In the genomic region with DNA sequence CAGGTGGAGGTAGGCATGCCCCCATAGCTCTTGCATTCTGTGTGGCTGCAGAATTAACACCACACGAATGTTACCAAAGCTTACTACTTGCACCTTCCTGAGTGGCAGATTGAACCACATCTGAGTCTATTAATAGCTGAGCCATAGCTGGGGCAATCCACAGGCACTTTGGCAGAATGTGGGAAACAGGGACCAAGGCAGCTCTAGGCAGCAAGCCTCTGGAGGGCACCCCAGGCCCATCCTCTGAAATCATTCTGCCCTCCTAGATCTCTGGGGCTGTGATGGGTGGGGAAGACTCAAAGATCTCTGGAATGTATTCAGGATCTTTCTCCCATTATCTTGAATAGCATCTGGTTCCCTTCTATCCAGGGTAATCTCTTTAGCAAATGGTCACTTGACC, we compare ENCODE assay signal across 16 cellular contexts.
DNase-seq lines count a peak whose midpoint lies in the region; ATAC-seq and TF ChIP-seq lines count a peak whose summit lies in the region.
"Had no signal": no experiment of that assay in that cellular context is flagged by ENCODE, and none has a peak within 500 bp of the region (broad histone marks: within the 10 kb centered on the region; RNA-seq: fewer than 3 reads in every experiment).

No MANE protein-coding gene starts in this region.

- H3K36me3 ChIP-seq in psoas muscle (ENCODE audit: insufficient read depth in 1 of 2, low read depth in 1 of 2) = no peaks in the 10 kb centered on the region

- H3K4me1 ChIP-seq in psoas muscle = peaks cover 6% of the 10 kb centered on the region
- H3K4me1 ChIP-seq: A549, parathyroid adenoma had no signal

- no peak overlapping the region for H3K27ac ChIP-seq in psoas muscle
- H3K27ac ChIP-seq: A549, hepatocyte, parathyroid adenoma had no signal

- H3K4me3 ChIP-seq in choroid plexus epithelial cell (ENCODE audit: low read depth, low read length) (no peak overlapping the region), psoas muscle (no peak overlapping the region)
- H3K4me3 ChIP-seq: A549, GM23338, hepatocyte, mucosa of descending colon had no signal

- peak; percentile 38 for TF ChIP-seq CTCF in choroid plexus epithelial cell (conservative IDR thresholded peaks at IDR 0.05; ENCODE audit: low read depth, low read length)
- TF ChIP-seq CTCF in psoas muscle (IDR thresholded peaks at IDR 0.05) = no peak

- no peaks in the 10 kb centered on the region for H3K27me3 ChIP-seq in psoas muscle (ENCODE audit: insufficient read depth in 3 of 3, low read length in 2 of 3)
- H3K27me3 ChIP-seq: hepatocyte had no signal

- peaks cover 2% of the 10 kb centered on the region for H3K9me3 ChIP-seq in psoas muscle
- H3K9me3 ChIP-seq: A549, mucosa of descending colon had no signal

- intact Hi-C loops in psoas muscle (cut with DNase I) (loop anchor here in 1 of 2 donors (10.0 kb wide), 1 partner anchor 245 kb away; no protein-coding TSS in a partner anchor), posterior cingulate gyrus (cut with DNase I) (no loop called here)

- peak; percentile 35 for DNase-seq in NCI-H748 (lab: John Stamatoyannopoulos, UW; ENCODE audit: unreplicated experiment)
- no peak for DNase-seq in NCI-H748 treated with DMSO at 0.1 percent for 48 hours (lab: John Stamatoyannopoulos, UW)
- DNase-seq in LHCN-M2 (ENCODE audit: low read depth) = peak; percentile 80
- peak; percentile 36 for DNase-seq in choroid plexus epithelial cell (ENCODE audit: low read depth)
- DNase-seq in psoas muscle = no peak
- no peak for DNase-seq in NK-92 (lab: John Stamatoyannopoulos, UW; ENCODE audit: unreplicated experiment)
- DNase-seq in posterior cingulate gyrus = no peak
- DNase-seq: mucosa of descending colon, MV-4-11, NCI-H2171 treated with DMSO at 0.1 percent for 48 hours had no signal

- WGBS in psoas muscle, 3 donors = 14 to 30% (median 24%) methylated on average over 1 of the region's 1 CpG

- ATAC-seq in psoas muscle (peak; percentile 37 to 84 (median 66)), HG02973 (IDR thresholded peaks at IDR 0.05; ENCODE audit: unreplicated experiment) (no peak)
- ATAC-seq: A549; activated T-helper 17 cell treated with anti-CD3 and anti-CD28 coated beads, Interleukin-2, amount 50 U/mL, for 72 hours; GM23338; mucosa of descending colon had no signal

Comparison
In these comparisons a context has a peak if more than half of its experiments do, and no peak if none do; other contexts are left out.
1. DNase-seq: peak in NCI-H748 (single experiment), LHCN-M2 (single experiment) and choroid plexus epithelial cell (single experiment); none in NCI-H748 treated with DMSO at 0.1 percent for 48 hours (single experiment), psoas muscle (0 of 2), NK-92 (single experiment) and posterior cingulate gyrus (0 of 10).